ENCODE assay signal across 2 cellular contexts in the genomic region with DNA sequence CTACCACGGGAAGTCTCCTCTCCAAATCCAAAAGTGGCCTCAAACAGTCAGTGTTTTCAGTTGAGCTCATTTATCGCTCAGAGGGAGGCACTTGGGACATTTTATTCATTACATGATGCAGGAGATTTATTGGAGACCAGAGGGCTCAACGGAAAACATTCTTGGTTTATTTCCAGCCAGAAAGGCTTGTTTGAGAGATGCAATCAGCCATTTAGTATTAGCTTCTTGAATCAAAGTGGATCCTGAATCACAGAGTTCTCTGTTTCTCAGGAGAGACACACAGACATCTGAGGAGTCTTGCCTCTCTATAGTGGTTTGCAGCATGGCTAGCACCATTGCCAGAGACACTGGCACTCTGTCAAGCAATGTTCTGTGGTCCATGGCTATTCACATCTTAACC.
TF ChIP-seq lines count a peak whose summit lies in the region.

No MANE protein-coding gene starts in this region.

TF ChIP-seq in SK-N-SH, 30 proteins besides CTCF, POLR2A, EP300 and RAD21 (continued from another document):
- 0 out of 2 replicates have a peak, but pooled peaks have one; percentile 4 for TF ChIP-seq JUND (IDR thresholded peaks at IDR 0.05)
- no peak for TF ChIP-seq MXI1 (IDR thresholded peaks at IDR 0.05; ENCODE audit: low read depth, low read length)
- TF ChIP-seq GABPA (IDR thresholded peaks at IDR 0.05; ENCODE audit: low read depth) = no peak
TF ChIP-seq in SK-N-SH: peak in this region for 2.

TF ChIP-seq in SK-N-SH treated with all-trans-retinoic acid at 6 μM for 48 hours, 23 proteins besides CTCF, POLR2A, EP300 and RAD21 (continued from another document):
- TF ChIP-seq, protein P1, sequence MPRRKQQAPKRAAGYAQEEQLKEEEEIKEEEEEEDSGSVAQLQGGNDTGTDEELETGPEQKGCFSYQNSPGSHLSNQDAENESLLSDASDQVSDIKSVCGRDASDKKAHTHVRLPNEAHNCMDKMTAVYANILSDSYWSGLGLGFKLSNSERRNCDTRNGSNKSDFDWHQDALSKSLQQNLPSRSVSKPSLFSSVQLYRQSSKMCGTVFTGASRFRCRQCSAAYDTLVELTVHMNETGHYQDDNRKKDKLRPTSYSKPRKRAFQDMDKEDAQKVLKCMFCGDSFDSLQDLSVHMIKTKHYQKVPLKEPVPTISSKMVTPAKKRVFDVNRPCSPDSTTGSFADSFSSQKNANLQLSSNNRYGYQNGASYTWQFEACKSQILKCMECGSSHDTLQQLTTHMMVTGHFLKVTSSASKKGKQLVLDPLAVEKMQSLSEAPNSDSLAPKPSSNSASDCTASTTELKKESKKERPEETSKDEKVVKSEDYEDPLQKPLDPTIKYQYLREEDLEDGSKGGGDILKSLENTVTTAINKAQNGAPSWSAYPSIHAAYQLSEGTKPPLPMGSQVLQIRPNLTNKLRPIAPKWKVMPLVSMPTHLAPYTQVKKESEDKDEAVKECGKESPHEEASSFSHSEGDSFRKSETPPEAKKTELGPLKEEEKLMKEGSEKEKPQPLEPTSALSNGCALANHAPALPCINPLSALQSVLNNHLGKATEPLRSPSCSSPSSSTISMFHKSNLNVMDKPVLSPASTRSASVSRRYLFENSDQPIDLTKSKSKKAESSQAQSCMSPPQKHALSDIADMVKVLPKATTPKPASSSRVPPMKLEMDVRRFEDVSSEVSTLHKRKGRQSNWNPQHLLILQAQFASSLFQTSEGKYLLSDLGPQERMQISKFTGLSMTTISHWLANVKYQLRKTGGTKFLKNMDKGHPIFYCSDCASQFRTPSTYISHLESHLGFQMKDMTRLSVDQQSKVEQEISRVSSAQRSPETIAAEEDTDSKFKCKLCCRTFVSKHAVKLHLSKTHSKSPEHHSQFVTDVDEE (CRISPR knock-in tag; IDR thresholded peaks at IDR 0.05) = no peak
- TF ChIP-seq ZFP30 (CRISPR knock-in tag; IDR thresholded peaks at IDR 0.05) (no peak), GLIS3 (CRISPR knock-in tag; IDR thresholded peaks at IDR 0.05) (no peak), PPARA (CRISPR knock-in tag; IDR thresholded peaks at IDR 0.05; ENCODE audit: borderline replicate concordance) (no peak), OSR1 (CRISPR knock-in tag; IDR thresholded peaks at IDR 0.05) (no peak), ZNF8 (CRISPR knock-in tag; IDR thresholded peaks at IDR 0.05) (no peak)
- TF ChIP-seq, protein P2, sequence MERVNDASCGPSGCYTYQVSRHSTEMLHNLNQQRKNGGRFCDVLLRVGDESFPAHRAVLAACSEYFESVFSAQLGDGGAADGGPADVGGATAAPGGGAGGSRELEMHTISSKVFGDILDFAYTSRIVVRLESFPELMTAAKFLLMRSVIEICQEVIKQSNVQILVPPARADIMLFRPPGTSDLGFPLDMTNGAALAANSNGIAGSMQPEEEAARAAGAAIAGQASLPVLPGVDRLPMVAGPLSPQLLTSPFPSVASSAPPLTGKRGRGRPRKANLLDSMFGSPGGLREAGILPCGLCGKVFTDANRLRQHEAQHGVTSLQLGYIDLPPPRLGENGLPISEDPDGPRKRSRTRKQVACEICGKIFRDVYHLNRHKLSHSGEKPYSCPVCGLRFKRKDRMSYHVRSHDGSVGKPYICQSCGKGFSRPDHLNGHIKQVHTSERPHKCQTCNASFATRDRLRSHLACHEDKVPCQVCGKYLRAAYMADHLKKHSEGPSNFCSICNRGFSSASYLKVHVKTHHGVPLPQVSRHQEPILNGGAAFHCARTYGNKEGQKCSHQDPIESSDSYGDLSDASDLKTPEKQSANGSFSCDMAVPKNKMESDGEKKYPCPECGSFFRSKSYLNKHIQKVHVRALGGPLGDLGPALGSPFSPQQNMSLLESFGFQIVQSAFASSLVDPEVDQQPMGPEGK (CRISPR knock-in tag; IDR thresholded peaks at IDR 0.05; ENCODE audit: borderline replicate concordance) = no peak
TF ChIP-seq in SK-N-SH treated with all-trans-retinoic acid at 6 μM for 48 hours: peak in this region for 0.
